In the genomic region with DNA sequence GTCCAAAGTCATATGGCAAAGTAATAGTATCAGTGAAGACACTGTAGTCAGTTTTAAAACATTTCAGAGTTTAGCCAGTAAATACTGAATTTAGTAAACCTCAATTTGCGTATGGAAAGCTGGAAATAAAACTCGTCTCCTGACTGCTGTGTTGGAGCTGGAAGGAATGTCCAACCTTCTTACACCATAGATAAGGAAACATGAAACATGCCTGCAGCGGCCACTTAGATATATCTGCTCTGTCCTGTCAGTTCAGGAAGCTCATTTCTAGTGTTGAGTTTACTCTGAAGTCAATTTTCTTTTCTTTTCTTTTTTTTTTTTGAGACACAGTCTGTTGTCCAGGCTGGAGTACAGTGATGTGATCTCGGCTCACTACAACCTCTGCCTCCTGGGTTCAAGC, we compare ENCODE assay signal across 25 cellular contexts. TPM values are rescaled to one million over a fixed set of nuclear protein-coding genes. Genes with fewer than 3 reads are reported as not detected.
DNase-seq lines count a peak whose midpoint lies in the region; ATAC-seq, FAIRE-seq and TF ChIP-seq lines count a peak whose summit lies in the region.
"Had no signal": no experiment of that assay in that cellular context is flagged by ENCODE, and none has a peak within 500 bp of the region (broad histone marks: within the 10 kb centered on the region; RNA-seq: fewer than 3 reads in every experiment).

No MANE protein-coding gene starts in this region.

- no peaks in the 10 kb centered on the region for H3K9me3 ChIP-seq in astrocyte (ENCODE audit: insufficient read depth, low read depth, low read length)
- H3K9me3 ChIP-seq in cardiac muscle cell (ENCODE audit: low read depth), result no peaks in the 10 kb centered on the region
- H3K9me3 ChIP-seq: upper lobe of right lung had no signal

- H3K79me2 ChIP-seq in astrocyte (ENCODE audit: insufficient read depth, low read length), result peaks cover 74% of the 10 kb centered on the region

- no peaks in the 10 kb centered on the region for H3K36me3 Mint-ChIP-seq in astrocyte (ENCODE audit: low read depth, unreplicated experiment)
- H3K36me3 Mint-ChIP-seq in nephron progenitor cell (ENCODE audit: low read depth), result peaks cover 22% of the 10 kb centered on the region
- H3K36me3 Mint-ChIP-seq: activated naive CD4-positive, alpha-beta T cell treated with anti-CD3 and anti-CD28 coated beads, Interleukin-2, amount 50 U/mL, for 24 hours; CD8-positive, alpha-beta T cell had no signal

- FAIRE-seq in astrocyte (lab: Jason Lieb, UNC), result no peak

- H3K4me1 ChIP-seq in astrocyte (ENCODE audit: insufficient read depth, low read length) (peaks cover 26% of the 10 kb centered on the region), cardiac muscle cell (ENCODE audit: low read depth) (peaks cover 13% of the 10 kb centered on the region)

- peak; percentile 48 for DNase-seq in astrocyte (ENCODE audit: low read depth)
- DNase-seq in cardiac muscle cell (ENCODE audit: low read depth in 1 of 2, low spot score in 1 of 2), result peak; percentile 57 to 71
- no peak for DNase-seq in nephron progenitor cell
- DNase-seq in sciatic nerve (ENCODE audit: low spot score), result no peak
- no peak for DNase-seq in DMS 273 (lab: John Stamatoyannopoulos, UW; ENCODE audit: unreplicated experiment)
- DNase-seq in A172 (ENCODE audit: low spot score), result no peak
- DNase-seq: activated CD8-positive, alpha-beta T cell treated with anti-CD3 and anti-CD28 coated beads for 36 hours; CD8-positive, alpha-beta T cell; central memory CD4-positive, alpha-beta T cell; dorsolateral prefrontal cortex; head of caudate nucleus; left colon; mesendoderm; naive thymus-derived CD4-positive, alpha-beta T cell; NCI-H1092 treated with DMSO at 0.1 percent for 48 hours; NCI-H187 treated with DMSO at 0.1 percent for 48 hours; NCI-H2171 treated with DMSO at 0.1 percent for 48 hours; NCI-H524 treated with DMSO at 0.1 percent for 48 hours; nucleus accumbens; stimulated activated CD4-positive, alpha-beta T cell treated with anti-CD3 and anti-CD28 coated beads, Interleukin-2, amount 100 ng/mL, for 24 hours; upper lobe of right lung had no signal

- TF ChIP-seq CTCF in astrocyte (IDR thresholded peaks at IDR 0.05; ENCODE audit: insufficient read depth, low read depth, low read length) (no peak), cardiac muscle cell (IDR thresholded peaks at IDR 0.05; ENCODE audit: low read depth, low read length) (no peak), nephron progenitor cell (IDR thresholded peaks at IDR 0.05) (no peak)

- H3K27me3 ChIP-seq in astrocyte (ENCODE audit: insufficient read depth, low read length), result no peaks in the 10 kb centered on the region
- H3K27me3 ChIP-seq in cardiac muscle cell, result no peaks in the 10 kb centered on the region
- H3K27me3 ChIP-seq: dorsolateral prefrontal cortex, upper lobe of right lung had no signal

- no peak overlapping the region for H3K4me2 ChIP-seq in astrocyte (ENCODE audit: low read length)

- no peak overlapping the region for H3K9ac ChIP-seq in astrocyte (ENCODE audit: low read length)

- no peak for ATAC-seq in sciatic nerve
- no peak for ATAC-seq in HG02973 (IDR thresholded peaks at IDR 0.05; ENCODE audit: unreplicated experiment)
- ATAC-seq: activated CD8-positive, alpha-beta T cell treated with anti-CD3 and anti-CD28 coated beads for 36 hours; activated T-helper 17 cell treated with anti-CD3 and anti-CD28 coated beads, Interleukin-2, amount 50 U/mL, for 72 hours; CD8-positive, alpha-beta T cell; left colon; naive thymus-derived CD4-positive, alpha-beta T cell; upper lobe of right lung had no signal

- H3K4me1 Mint-ChIP-seq in astrocyte (ENCODE audit: low read depth, unreplicated experiment), result peaks cover 31% of the 10 kb centered on the region
- peaks cover 55% of the 10 kb centered on the region for H3K4me1 Mint-ChIP-seq in nephron progenitor cell
- H3K4me1 Mint-ChIP-seq: activated naive CD4-positive, alpha-beta T cell treated with anti-CD3 and anti-CD28 coated beads, Interleukin-2, amount 50 U/mL, for 24 hours had no signal

- H3K4me3 Mint-ChIP-seq in astrocyte (ENCODE audit: unreplicated experiment), result no peak overlapping the region
- no peak overlapping the region for H3K4me3 Mint-ChIP-seq in nephron progenitor cell
- H3K4me3 Mint-ChIP-seq: activated CD8-positive, alpha-beta T cell treated with anti-CD3 and anti-CD28 coated beads for 36 hours; activated naive CD4-positive, alpha-beta T cell treated with anti-CD3 and anti-CD28 coated beads, Interleukin-2, amount 50 U/mL, for 24 hours; activated T-helper 17 cell treated with anti-CD3 and anti-CD28 coated beads, Interleukin-2, amount 50 U/mL, for 72 hours; CD8-positive, alpha-beta T cell; GM23338; naive thymus-derived CD4-positive, alpha-beta T cell had no signal

- no peak overlapping the region for H3K4me3 ChIP-seq in astrocyte (ENCODE audit: insufficient read depth, low read depth, low read length)
- H3K4me3 ChIP-seq in cardiac muscle cell, result no peak overlapping the region
- H3K4me3 ChIP-seq: dorsolateral prefrontal cortex, GM23338, upper lobe of right lung had no signal

- H3K27ac Mint-ChIP-seq in astrocyte (ENCODE audit: unreplicated experiment) (no peak overlapping the region), nephron progenitor cell (peak overlapping the region; percentile 97)
- H3K27ac Mint-ChIP-seq: activated CD8-positive, alpha-beta T cell treated with anti-CD3 and anti-CD28 coated beads for 36 hours; activated naive CD4-positive, alpha-beta T cell treated with anti-CD3 and anti-CD28 coated beads, Interleukin-2, amount 50 U/mL, for 24 hours; activated T-helper 17 cell treated with anti-CD3 and anti-CD28 coated beads, Interleukin-2, amount 50 U/mL, for 72 hours; CD8-positive, alpha-beta T cell; naive thymus-derived CD4-positive, alpha-beta T cell had no signal

- no peaks in the 10 kb centered on the region for H3K27me3 Mint-ChIP-seq in astrocyte (ENCODE audit: low read depth, unreplicated experiment)
- H3K27me3 Mint-ChIP-seq in nephron progenitor cell (ENCODE audit: low read depth, poor library complexity), result peaks cover 6% of the 10 kb centered on the region
- H3K27me3 Mint-ChIP-seq: activated CD8-positive, alpha-beta T cell treated with anti-CD3 and anti-CD28 coated beads for 36 hours; activated naive CD4-positive, alpha-beta T cell treated with anti-CD3 and anti-CD28 coated beads, Interleukin-2, amount 50 U/mL, for 24 hours; activated T-helper 17 cell treated with anti-CD3 and anti-CD28 coated beads, Interleukin-2, amount 50 U/mL, for 72 hours; naive thymus-derived CD4-positive, alpha-beta T cell had no signal

- intact Hi-C loops in sciatic nerve (cut with DNase I), result no loop called here

- H3K27ac ChIP-seq in astrocyte (ENCODE audit: low read depth, low read length), result no peak overlapping the region
- peak overlapping the region; percentile 70 for H3K27ac ChIP-seq in cardiac muscle cell
- H3K27ac ChIP-seq: upper lobe of right lung had no signal

- H3K9me3 Mint-ChIP-seq in astrocyte (ENCODE audit: unreplicated experiment) (no peaks in the 10 kb centered on the region), nephron progenitor cell (no peaks in the 10 kb centered on the region)
- H3K9me3 Mint-ChIP-seq: activated CD8-positive, alpha-beta T cell treated with anti-CD3 and anti-CD28 coated beads for 36 hours; activated naive CD4-positive, alpha-beta T cell treated with anti-CD3 and anti-CD28 coated beads, Interleukin-2, amount 50 U/mL, for 24 hours; activated T-helper 17 cell treated with anti-CD3 and anti-CD28 coated beads, Interleukin-2, amount 50 U/mL, for 72 hours; CD8-positive, alpha-beta T cell; GM23338; naive thymus-derived CD4-positive, alpha-beta T cell had no signal

- peaks cover 19% of the 10 kb centered on the region for H4K20me1 ChIP-seq in astrocyte (ENCODE audit: insufficient read depth, low read length)

- no peak overlapping the region for H2AFZ ChIP-seq in astrocyte (ENCODE audit: low read depth, low read length)
- H2AFZ ChIP-seq: GM23338 had no signal

- H3K36me3 ChIP-seq in astrocyte (ENCODE audit: insufficient read depth, low read length) (no peaks in the 10 kb centered on the region), cardiac muscle cell (no peaks in the 10 kb centered on the region)
- H3K36me3 ChIP-seq: upper lobe of right lung had no signal

RNA-seq across cellular contexts. Expression of a gene that starts 21.2 kb away (rescaled TPM):
- total RNA-seq in astrocyte (23.4 and 28.0 TPM in 2 replicates), cardiac muscle cell (15.0 TPM in 2 replicates), sciatic nerve (89.2 TPM)
- 10.4 and 12.1 TPM in 2 replicates for polyA plus RNA-seq in cardiac muscle cell
- total RNA-seq in A172 (2014; rRNA removed; shearing (Covaris generic)), result 9.1 and 10.3 TPM in 2 replicates

Comparison
In these comparisons a context has a peak if more than half of its experiments do, and no peak if none do; other contexts are left out.
1. DNase-seq: peak in astrocyte (single experiment) and cardiac muscle cell (2 of 2); none in nephron progenitor cell (single experiment), sciatic nerve (single experiment), DMS 273 (single experiment) and A172 (single experiment).